13 cellular contexts compared by ENCODE assay signal in genomic region chr10:70616761-70617160, GRCh38. TPM values are rescaled to one million over a fixed set of nuclear protein-coding genes. Genes with fewer than 3 reads are reported as not detected.
"Had no signal": no experiment of that assay in that cellular context is flagged by ENCODE, and none has a peak within 500 bp of the region (broad histone marks: within the 10 kb centered on the region; RNA-seq: fewer than 3 reads in every experiment).

No MANE protein-coding gene starts in this region.

- DNase-seq: activated CD4-positive, CD25-positive, alpha-beta regulatory T cell treated with anti-CD3 and anti-CD28 coated beads, Interleukin-2, amount 50 U/mL, for 72 hours; activated naive CD4-positive, alpha-beta T cell treated with anti-CD3 and anti-CD28 coated beads, Interleukin-2, amount 50 U/mL, for 16 hours; dorsolateral prefrontal cortex; esophagus squamous epithelium; foreskin fibroblast; stimulated activated CD4-positive, alpha-beta T cell treated with anti-CD3 and anti-CD28 coated beads, Interleukin-12 subunit alpha, Interleukin-12 subunit beta, amount 100 ng/mL, for 4 hours; stomach; SW 1271; T-helper 9 cell had no signal

RNA-seq across cellular contexts. Expression of gene PRF1, which starts 14.2 kb away (rescaled TPM):
- total RNA-seq: lung microvascular endothelial cell, osteoblast, pulmonary artery endothelial cell, SJSA1 had no signal

RNA-seq across cellular contexts. Expression of gene ADAMTS14, which starts 55.5 kb away (rescaled TPM):
- total RNA-seq: lung microvascular endothelial cell had no signal
